In the genomic region with DNA sequence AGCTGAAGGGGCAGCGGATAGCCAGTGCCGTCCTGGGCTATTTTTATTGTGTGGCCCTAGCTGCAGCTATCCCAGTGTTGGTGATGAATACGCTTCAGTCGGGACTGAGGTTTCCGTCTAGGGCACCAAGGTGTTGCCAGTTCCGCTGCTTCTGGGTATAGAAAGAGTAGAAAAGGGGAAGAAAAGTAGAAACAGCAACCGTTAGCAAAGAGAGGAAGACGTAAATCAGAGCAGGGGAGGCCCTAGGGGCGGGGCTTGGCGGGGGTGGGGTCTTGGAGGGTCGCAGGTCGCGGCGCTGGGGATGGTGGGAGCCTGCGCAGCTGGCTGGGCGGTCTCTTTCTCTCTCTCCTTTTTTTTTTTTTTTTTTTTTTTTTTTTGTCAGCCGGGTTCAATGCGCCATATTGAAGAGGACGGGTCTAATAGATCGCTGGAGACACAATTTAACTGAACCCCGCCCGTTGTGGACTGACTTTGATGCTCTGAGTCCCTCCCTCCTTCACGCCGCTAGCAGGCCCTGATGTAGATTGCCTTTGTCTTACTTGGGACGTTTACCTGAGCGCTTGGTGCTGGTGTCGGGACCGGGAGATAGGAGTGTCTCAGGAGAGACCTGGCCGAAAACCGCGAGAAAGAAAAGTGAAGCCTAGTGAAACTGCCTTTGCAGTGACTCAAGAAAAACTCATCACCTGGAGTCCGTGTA, we compare ENCODE assay signal across 8 cellular contexts. TPM values are rescaled to one million over a fixed set of nuclear protein-coding genes. Genes with fewer than 3 reads are reported as not detected.
DNase-seq lines count a peak whose midpoint lies in the region; ATAC-seq, FAIRE-seq and TF ChIP-seq lines count a peak whose summit lies in the region.

No MANE protein-coding gene starts in this region.

- H3K27ac ChIP-seq in small intestine (ENCODE audit: low read depth in 1 of 2, low read length in 1 of 2) (peak overlapping the region in 1 of 2 donors; percentile 93), RWPE1 (no peak overlapping the region)

- WGBS in small intestine, 3 donors = 0% methylated on average over 21 to 32 of the region's 32 CpGs; no CpG with 5 or more reads in 1 of the 3 donors

- no peak for TF ChIP-seq POLR2A in erythroblast (IDR thresholded peaks at IDR 0.05; ENCODE audit: low read length)

- H3K36me3 ChIP-seq in small intestine (ENCODE audit: control insufficient read depth in 2 of 2, insufficient read depth in 2 of 2, low read length in 2 of 2) = no peaks in the 10 kb centered on the region

- TF ChIP-seq CTCF in RWPE1 (conservative IDR thresholded peaks at IDR 0.05; ENCODE audit: low read depth) = no peak

- peaks cover 0 to 2% of the 10 kb centered on the region in 2 donors for H3K4me1 ChIP-seq in small intestine (ENCODE audit: control insufficient read depth in 2 of 2, insufficient read depth in 1 of 2, low read depth in 1 of 2, low read length in 1 of 2)

- H3K4me3 ChIP-seq in small intestine (ENCODE audit: low read depth in 1 of 2, low read length in 2 of 2) = peak overlapping the region in 1 of 2 donors; percentile 54

- ATAC-seq in HG02588 (IDR thresholded peaks at IDR 0.05; ENCODE audit: unreplicated experiment) = peak; percentile 72

- DNase-seq in AG20443 (ENCODE audit: low spot score) = peak; percentile 81
- DNase-seq in T1000 (lab: John Stamatoyannopoulos, UW) = peak; percentile 54
- peak; percentile 4 to 5 for DNase-seq in erythroblast (lab: John Stamatoyannopoulos, UW)
- peak; percentile 44 for DNase-seq in small intestine
- no peak for DNase-seq in middle frontal gyrus (ENCODE audit: extremely low spot score, low spot score)
- no peak for DNase-seq in RWPE1 (ENCODE audit: low spot score)
- no peak for DNase-seq in DMS53 treated with DMSO at 0.1 percent for 48 hours (lab: John Stamatoyannopoulos, UW; ENCODE audit: unreplicated experiment)

- POLR2A ChIA-PET in RWPE1 (lab: Yijun Ruan, JAX; ENCODE audit: low non-redundant PET) = no interaction called here

- FAIRE-seq in small intestine (lab: Jason Lieb, UNC) = no peak

- H3K9me3 ChIP-seq in small intestine (ENCODE audit: control insufficient read depth, low read depth) = no peaks in the 10 kb centered on the region

- H3K27me3 ChIP-seq in small intestine (ENCODE audit: control insufficient read depth in 2 of 2, insufficient read depth in 2 of 2, low read length in 2 of 2) = no peaks in the 10 kb centered on the region

- CTCF ChIA-PET in RWPE1 (lab: Yijun Ruan, JAX) = no interaction called here

RNA-seq across cellular contexts. Expression of a gene that starts 38.9 kb away (rescaled TPM):
- polyA plus RNA-seq in small intestine = 1 to 10 TPM in 2 of 3 donors, not detected in 1; 2.0 to 8.3 TPM

Comparison
In these comparisons a context has a peak if more than half of its experiments do, and no peak if none do; other contexts are left out.
1. DNase-seq: peak in AG20443 (single experiment), T1000 (single experiment), erythroblast (2 of 2) and small intestine (single experiment); none in middle frontal gyrus (single experiment), RWPE1 (single experiment) and DMS53 treated with DMSO at 0.1 percent for 48 hours (single experiment).